In the genomic region with DNA sequence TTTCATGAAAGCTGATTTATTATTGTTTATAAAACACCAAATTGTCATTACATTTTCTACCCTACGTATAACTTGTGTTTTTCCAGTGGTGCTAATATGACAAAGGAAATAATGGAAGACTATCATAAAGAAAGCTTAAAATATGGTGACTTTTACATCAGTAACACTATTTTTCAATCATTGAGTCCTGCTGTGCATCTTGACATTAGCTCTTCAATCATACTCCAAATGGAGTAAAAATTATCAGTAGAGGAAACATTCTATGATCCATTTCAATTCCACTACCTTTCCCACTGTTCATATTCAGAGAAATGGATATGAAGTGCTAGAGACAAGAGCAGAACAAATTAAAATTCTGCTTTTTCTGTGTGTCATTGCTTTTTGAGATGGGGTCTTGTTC, we compare ENCODE assay signal across 25 cellular contexts.
"Had no signal": no experiment of that assay in that cellular context is flagged by ENCODE, and none has a peak within 500 bp of the region (broad histone marks: within the 10 kb centered on the region; RNA-seq: fewer than 3 reads in every experiment).

No MANE protein-coding gene starts in this region.

- H3K27ac ChIP-seq: coronary artery, dorsolateral prefrontal cortex, esophagus muscularis mucosa, foreskin keratinocyte, gastroesophageal sphincter, heart left ventricle, hepatocyte, lower lobe of right lung had no signal

- H3K36me3 ChIP-seq: esophagus muscularis mucosa, gastroesophageal sphincter, heart left ventricle, lower lobe of right lung had no signal

- H3K4me2 ChIP-seq: hepatocyte had no signal

- ATAC-seq: foreskin keratinocyte, gastroesophageal sphincter, heart left ventricle, left colon, left lobe of liver, left ventricle myocardium superior, lower lobe of right lung, mucosa of descending colon had no signal

- H2AFZ ChIP-seq: hepatocyte had no signal

- H3K4me3 ChIP-seq: coronary artery, dorsolateral prefrontal cortex, esophagus muscularis mucosa, gastroesophageal sphincter, heart left ventricle, hepatocyte, lower lobe of right lung, mucosa of descending colon had no signal

- H3K79me2 ChIP-seq: hepatocyte had no signal

- FAIRE-seq: colon, endothelial cell of umbilical vein, frontal cortex, kidney had no signal

- DNase-seq: dermis blood vessel endothelial cell; dorsolateral prefrontal cortex; effector CD4-positive, alpha-beta T cell; effector memory CD4-positive, alpha-beta T cell; foreskin keratinocyte; heart left ventricle; hypothalamus; immature natural killer cell; islet precursor cell; kidney; kidney glomerular epithelial cell; left colon; left ventricle myocardium superior; lower lobe of right lung; mesenchymal stem cell; mucosa of descending colon; naive B cell had no signal

- H3K9me3 ChIP-seq: esophagus muscularis mucosa, gastroesophageal sphincter, heart left ventricle, lower lobe of right lung, mucosa of descending colon had no signal

- H3K27me3 ChIP-seq: dorsolateral prefrontal cortex, esophagus muscularis mucosa, foreskin keratinocyte, gastroesophageal sphincter, heart left ventricle, hepatocyte had no signal
